In genomic region chr16:27327586-27327915, GRCh38 we compare ENCODE assay signal across 9 cellular contexts. TPM values are rescaled to one million over a fixed set of nuclear protein-coding genes. Genes with fewer than 3 reads are reported as not detected.
A peak's percentile ranks its signal among the peaks of the same experiment; 100 is the strongest.
DNase-seq lines count a peak whose midpoint lies in the region; ATAC-seq and TF ChIP-seq lines count a peak whose summit lies in the region.
"Had no signal": no experiment of that assay in that cellular context is flagged by ENCODE, and none has a peak within 500 bp of the region (broad histone marks: within the 10 kb centered on the region; RNA-seq: fewer than 3 reads in every experiment).

No MANE protein-coding gene starts in this region.

- H3K36me3 ChIP-seq in breast epithelium = no peaks in the 10 kb centered on the region
- H3K36me3 ChIP-seq in mucosa of stomach (ENCODE audit: control insufficient read depth, insufficient read depth, low read length) = no peaks in the 10 kb centered on the region

- no peaks in the 10 kb centered on the region for H3K9me3 ChIP-seq in breast epithelium
- no peaks in the 10 kb centered on the region for H3K9me3 ChIP-seq in mucosa of stomach (ENCODE audit: control insufficient read depth, low read length)

- peak overlapping the region in 2 of 3 donors; percentile 8 to 42 for H3K4me3 ChIP-seq in breast epithelium
- H3K4me3 ChIP-seq in mucosa of stomach (ENCODE audit: low read length) = no peak overlapping the region

- TF ChIP-seq CTCF in breast epithelium (IDR thresholded peaks at IDR 0.05) = no peak
- TF ChIP-seq CTCF in type B pancreatic cell (conservative IDR thresholded peaks at IDR 0.05) = no peak

- H3K27me3 ChIP-seq in breast epithelium (no peaks in the 10 kb centered on the region), mucosa of stomach (ENCODE audit: control insufficient read depth, insufficient read depth, low read length) (no peaks in the 10 kb centered on the region)

- H3K9me3 Mint-ChIP-seq in activated naive CD4-positive, alpha-beta T cell treated with anti-CD3 and anti-CD28 coated beads, Interleukin-2, amount 50 U/mL, for 24 hours = no peaks in the 10 kb centered on the region
- H3K9me3 Mint-ChIP-seq in type B pancreatic cell = no peaks in the 10 kb centered on the region

- peak overlapping the region; percentile 97 for H3K27ac Mint-ChIP-seq in activated naive CD4-positive, alpha-beta T cell treated with anti-CD3 and anti-CD28 coated beads, Interleukin-2, amount 50 U/mL, for 24 hours
- H3K27ac Mint-ChIP-seq in type B pancreatic cell = peak overlapping the region; percentile 84

- no peak for DNase-seq in activated naive CD4-positive, alpha-beta T cell (lab: John Stamatoyannopoulos, UW)
- DNase-seq in breast epithelium (ENCODE audit: low spot score in 2 of 2) (no peak), type B pancreatic cell (ENCODE audit: extremely low spot score, unreplicated experiment) (no peak), cerebellar nuclear complex (lab: John Stamatoyannopoulos, UW) (no peak), Ammon's horn (ENCODE audit: low spot score) (no peak)
- DNase-seq: NCI-H2029 had no signal

- H3K36me3 Mint-ChIP-seq in activated naive CD4-positive, alpha-beta T cell treated with anti-CD3 and anti-CD28 coated beads, Interleukin-2, amount 50 U/mL, for 24 hours = peaks cover 24% of the 10 kb centered on the region
- H3K36me3 Mint-ChIP-seq in type B pancreatic cell = no peaks in the 10 kb centered on the region

- H3K4me1 ChIP-seq in breast epithelium = peaks cover 9 to 17% of the 10 kb centered on the region in 2 donors
- H3K4me1 ChIP-seq in mucosa of stomach (ENCODE audit: control insufficient read depth, insufficient read depth, low read length) = peaks cover 67% of the 10 kb centered on the region

- H3K9ac ChIP-seq in mucosa of stomach (ENCODE audit: low read length) = peak overlapping the region; percentile 32

- H3K27me3 Mint-ChIP-seq in activated naive CD4-positive, alpha-beta T cell treated with anti-CD3 and anti-CD28 coated beads, Interleukin-2, amount 50 U/mL, for 24 hours = no peaks in the 10 kb centered on the region
- no peaks in the 10 kb centered on the region for H3K27me3 Mint-ChIP-seq in type B pancreatic cell

- intact Hi-C loops in breast epithelium (cut with DNase I; ENCODE audit: low total_unique reads) = loop anchor here (10.0 kb wide), 1 partner anchor 73 kb away; no protein-coding TSS in a partner anchor

- TF ChIP-seq POLR2A in breast epithelium (IDR thresholded peaks at IDR 0.05) = no peak

- no peak for ATAC-seq in HG03565 (IDR thresholded peaks at IDR 0.05; ENCODE audit: unreplicated experiment)

- H3K27ac ChIP-seq in breast epithelium = peak overlapping the region; percentile 97 to 98

- peaks cover 82% of the 10 kb centered on the region for H3K4me1 Mint-ChIP-seq in activated naive CD4-positive, alpha-beta T cell treated with anti-CD3 and anti-CD28 coated beads, Interleukin-2, amount 50 U/mL, for 24 hours
- peaks cover 19% of the 10 kb centered on the region for H3K4me1 Mint-ChIP-seq in type B pancreatic cell (ENCODE audit: unreplicated experiment)

- peak overlapping the region; percentile 70 for H3K4me3 Mint-ChIP-seq in activated naive CD4-positive, alpha-beta T cell treated with anti-CD3 and anti-CD28 coated beads, Interleukin-2, amount 50 U/mL, for 24 hours
- peak overlapping the region; percentile 11 for H3K4me3 Mint-ChIP-seq in type B pancreatic cell

RNA-seq across cellular contexts. Expression of gene IL4R, which starts 13.8 kb away (rescaled TPM):
- total RNA-seq in breast epithelium (10 to 100 TPM; 18.7 to 53.4 (median 51.8) TPM), type B pancreatic cell (ENCODE audit: low replicate concordance) (12.3 and 22.1 TPM in 2 replicates)

RNA-seq across cellular contexts. Expression of gene NSMCE1, which starts 59.0 kb away (rescaled TPM):
- total RNA-seq in breast epithelium = 10 to 100 TPM; 32.4 to 54.6 (median 51.8) TPM
- total RNA-seq in type B pancreatic cell (ENCODE audit: low replicate concordance) = 27.1 and 33.3 TPM in 2 replicates
